Comparison of ENCODE assay signal across 16 cellular contexts in the genomic region with DNA sequence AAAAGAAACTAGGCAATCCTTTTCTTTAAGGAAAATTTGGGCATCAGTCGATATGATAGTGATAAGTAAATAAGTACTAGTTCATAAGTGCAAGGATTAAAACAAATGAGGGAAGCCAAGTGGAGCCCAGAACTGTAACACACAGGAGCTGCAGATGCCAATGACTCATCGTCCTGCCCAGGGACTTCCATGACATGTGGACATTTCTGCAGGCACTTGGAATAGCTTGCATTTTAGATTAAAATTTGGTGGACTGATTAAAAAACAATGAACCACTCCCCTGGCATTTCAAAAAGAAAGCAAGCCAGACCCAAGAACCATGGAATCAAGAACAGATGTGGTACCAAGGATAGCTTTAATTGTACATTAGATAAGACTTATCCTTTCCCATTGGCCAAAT. TPM values are rescaled to one million over a fixed set of nuclear protein-coding genes. Genes with fewer than 3 reads are reported as not detected.
DNase-seq lines count a peak whose midpoint lies in the region; TF ChIP-seq lines count a peak whose summit lies in the region.
"Had no signal": no experiment of that assay in that cellular context is flagged by ENCODE, and none has a peak within 500 bp of the region (broad histone marks: within the 10 kb centered on the region; RNA-seq: fewer than 3 reads in every experiment).

No MANE protein-coding gene starts in this region.

- TF ChIP-seq CTCF in foreskin fibroblast (IDR thresholded peaks at IDR 0.05; ENCODE audit: low read depth, low read length) (no peak), ascending aorta (IDR thresholded peaks at IDR 0.05) (no peak)

- peak; percentile 52 for DNase-seq in AG08395 (ENCODE audit: low spot score)
- peak; percentile 36 for DNase-seq in HCEC 1CT
- DNase-seq in adipocyte (ENCODE audit: low read depth): peak; percentile 67
- DNase-seq in foreskin fibroblast: peak; percentile 37 to 75
- DNase-seq in head of caudate nucleus: no peak
- no peak for DNase-seq in ascending aorta (ENCODE audit: low spot score in 2 of 2)
- no peak for DNase-seq in NCI-H1092 (lab: John Stamatoyannopoulos, UW)
- DNase-seq in activated CD4-positive, CD25-positive, alpha-beta regulatory T cell treated with anti-CD3 and anti-CD28 coated beads, Interleukin-2, amount 50 U/mL, for 72 hours: no peak
- DNase-seq: activated CD4-positive, alpha-beta T cell treated with anti-CD3 and anti-CD28 coated beads for 1 hour; activated T-cell treated with anti-CD3 and anti-CD28 coated beads, Interleukin-2, amount 50 U/mL, for 1 hour; kidney; NCI-H1092 treated with DMSO at 0.1 percent for 48 hours; nephron progenitor cell had no signal

- H3K9ac ChIP-seq in adipocyte (ENCODE audit: low read length): no peak overlapping the region

- no peak overlapping the region for H3K27ac ChIP-seq in ascending aorta

- H3K9me3 ChIP-seq in adipocyte (ENCODE audit: control insufficient read depth, low read length) (no peaks in the 10 kb centered on the region), ascending aorta (no peaks in the 10 kb centered on the region)

- no peak overlapping the region for H3K4me3 ChIP-seq in adipocyte (ENCODE audit: low read length)
- no peak overlapping the region for H3K4me3 ChIP-seq in foreskin fibroblast (ENCODE audit: low read depth in 1 of 2, low read length in 2 of 2)
- no peak overlapping the region for H3K4me3 ChIP-seq in ascending aorta

- peaks cover 8% of the 10 kb centered on the region for H3K4me1 ChIP-seq in adipocyte (ENCODE audit: control insufficient read depth, insufficient read depth, low read length)
- H3K4me1 ChIP-seq in ascending aorta: no peaks in the 10 kb centered on the region

- intact Hi-C loops in head of caudate nucleus (cut with DNase I) (no loop called here), ascending aorta (cut with DNase I) (no loop called here)

- no peaks in the 10 kb centered on the region for H3K27me3 ChIP-seq in adipocyte (replicated peaks; ENCODE audit: control insufficient read depth, insufficient read depth, low read length)
- H3K27me3 ChIP-seq in ascending aorta: no peaks in the 10 kb centered on the region

- no peaks in the 10 kb centered on the region for H3K36me3 ChIP-seq in adipocyte (ENCODE audit: control insufficient read depth, insufficient read depth, low read length, severe bottlenecking)
- H3K36me3 ChIP-seq in ascending aorta: no peaks in the 10 kb centered on the region

RNA-seq across cellular contexts. Expression of gene SAMD7, which starts 2.9 kb away (rescaled TPM):
- total RNA-seq in ascending aorta: not detected
- total RNA-seq: B cell, esophagus mucosa, kidney, ureter had no signal

RNA-seq across cellular contexts. Expression of gene LRRC31, which starts 44.6 kb away (rescaled TPM):
- not detected for total RNA-seq in ascending aorta
- total RNA-seq: B cell, esophagus mucosa had no signal

RNA-seq across cellular contexts. Expression of gene SEC62, which starts 52.3 kb away (rescaled TPM):
- 20.5 TPM for total RNA-seq in ascending aorta

Comparison
In these comparisons a context has a peak if more than half of its experiments do, and no peak if none do; other contexts are left out.
1. DNase-seq: peak in AG08395 (single experiment), HCEC 1CT (single experiment), adipocyte (single experiment) and foreskin fibroblast (2 of 2); none in head of caudate nucleus (0 of 42), ascending aorta (0 of 2), NCI-H1092 (single experiment) and activated CD4-positive, CD25-positive, alpha-beta regulatory T cell treated with anti-CD3 and anti-CD28 coated beads, Interleukin-2, amount 50 U/mL, for 72 hours (single experiment).